7 cellular contexts compared by ENCODE assay signal in genomic region chr19:7069904-7070226, GRCh38. TPM values are rescaled to one million over a fixed set of nuclear protein-coding genes. Genes with fewer than 3 reads are reported as not detected.
DNase-seq lines count a peak whose midpoint lies in the region; ATAC-seq and TF ChIP-seq lines count a peak whose summit lies in the region.

No MANE protein-coding gene starts in this region.

- no peaks in the 10 kb centered on the region for H4K20me1 ChIP-seq in osteoblast (ENCODE audit: insufficient read depth, low read length)

- TF ChIP-seq CTCF in epithelial cell of esophagus (IDR thresholded peaks at IDR 0.05; ENCODE audit: insufficient read depth, low read depth, low read length, missing control alignments) (no peak), osteoblast (IDR thresholded peaks at IDR 0.05; ENCODE audit: extremely low read depth, low read depth, low read length) (no peak)

- peak overlapping the region; percentile 93 for H3K4me3 ChIP-seq in epithelial cell of esophagus (ENCODE audit: low read length)
- H3K4me3 ChIP-seq in osteoblast (ENCODE audit: insufficient read depth, low read length), result peak overlapping the region; percentile 93

- H3K79me2 ChIP-seq in osteoblast (ENCODE audit: insufficient read depth, low read length), result peaks cover 18% of the 10 kb centered on the region

- H3K36me3 ChIP-seq in osteoblast (ENCODE audit: insufficient read depth, low read length), result peaks cover 21% of the 10 kb centered on the region

- peak; percentile 18 for DNase-seq in epithelial cell of esophagus (ENCODE audit: low read depth)
- peak; percentile 73 for DNase-seq in osteoblast (ENCODE audit: insufficient read length, low spot score, missing footprints)
- no peak for DNase-seq in kidney glomerular epithelial cell (lab: John Stamatoyannopoulos, UW)
- DNase-seq in OCI-M1 (lab: John Stamatoyannopoulos, UW), result no peak
- no peak for DNase-seq in stimulated activated CD4-positive, alpha-beta T cell treated with anti-CD3 and anti-CD28 coated beads, Interleukin-4, amount 100 ng/mL, for 24 hours

- peaks cover 8% of the 10 kb centered on the region for H3K4me1 ChIP-seq in osteoblast (ENCODE audit: insufficient read depth, low read length)

- no peaks in the 10 kb centered on the region for H3K9me3 ChIP-seq in osteoblast (ENCODE audit: low read depth, low read length)

- H2AFZ ChIP-seq in osteoblast (ENCODE audit: low read length), result peak overlapping the region; percentile 98

- no peaks in the 10 kb centered on the region for H3K27me3 ChIP-seq in osteoblast (ENCODE audit: insufficient read depth, low read length)

- peak; percentile 25 for ATAC-seq in GM21825 (IDR thresholded peaks at IDR 0.05; ENCODE audit: unreplicated experiment)

- peak overlapping the region; percentile 77 for H3K27ac ChIP-seq in osteoblast (ENCODE audit: low read depth, low read length)

- H3K4me2 ChIP-seq in osteoblast (ENCODE audit: insufficient read depth, low read length), result peak overlapping the region; percentile 81

TF ChIP-seq in PFSK-1, 5 proteins besides CTCF, POLR2A, EP300 and RAD21:
- TF ChIP-seq SIN3A (IDR thresholded peaks at IDR 0.05; ENCODE audit: borderline replicate concordance, insufficient read depth, low read length), result 0 out of 2 replicates have a peak, but pooled peaks have one; percentile 11
- no peak for TF ChIP-seq TAF1 (IDR thresholded peaks at IDR 0.05; ENCODE audit: borderline replicate concordance, insufficient read depth, low read length)
TF ChIP-seq in PFSK-1: peak in this region for 1.

RNA-seq across cellular contexts. Expression of gene ZNF557, which starts 0.4 kb away (rescaled TPM):
- polyA plus RNA-seq in PFSK-1 (2012; ENCODE audit: insufficient read length, low read depth), result 2.2 TPM
- total RNA-seq in osteoblast, result 19.5 and 20.0 TPM in 2 replicates

RNA-seq across cellular contexts. Expression of gene MBD3L3, which starts 11.4 kb away (rescaled TPM):
- not detected for polyA plus RNA-seq in PFSK-1 (2012; ENCODE audit: insufficient read length, low read depth)
- total RNA-seq in osteoblast, result not detected in 2 replicates

RNA-seq across cellular contexts. Expression of gene MBD3L2, which starts 20.7 kb away (rescaled TPM):
- polyA plus RNA-seq in PFSK-1 (2012; ENCODE audit: insufficient read length, low read depth), result not detected
- not detected in 2 replicates for total RNA-seq in osteoblast

RNA-seq across cellular contexts. Expression of gene MBD3L4, which starts 29.9 kb away (rescaled TPM):
- polyA plus RNA-seq in PFSK-1 (2012; ENCODE audit: insufficient read length, low read depth), result not detected
- total RNA-seq in osteoblast, result not detected in 2 replicates

RNA-seq across cellular contexts. Expression of gene MBD3L5, which starts 39.5 kb away (rescaled TPM):
- not detected for polyA plus RNA-seq in PFSK-1 (2012; ENCODE audit: insufficient read length, low read depth)
- total RNA-seq in osteoblast, result not detected in 2 replicates

Comparison
In these comparisons a context has a peak if more than half of its experiments do, and no peak if none do; other contexts are left out.
1. DNase-seq: peak in epithelial cell of esophagus (single experiment) and osteoblast (single experiment); none in kidney glomerular epithelial cell (single experiment), OCI-M1 (single experiment) and stimulated activated CD4-positive, alpha-beta T cell treated with anti-CD3 and anti-CD28 coated beads, Interleukin-4, amount 100 ng/mL, for 24 hours (single experiment).